Comparison of ENCODE assay signal across 9 cellular contexts in the genomic region with DNA sequence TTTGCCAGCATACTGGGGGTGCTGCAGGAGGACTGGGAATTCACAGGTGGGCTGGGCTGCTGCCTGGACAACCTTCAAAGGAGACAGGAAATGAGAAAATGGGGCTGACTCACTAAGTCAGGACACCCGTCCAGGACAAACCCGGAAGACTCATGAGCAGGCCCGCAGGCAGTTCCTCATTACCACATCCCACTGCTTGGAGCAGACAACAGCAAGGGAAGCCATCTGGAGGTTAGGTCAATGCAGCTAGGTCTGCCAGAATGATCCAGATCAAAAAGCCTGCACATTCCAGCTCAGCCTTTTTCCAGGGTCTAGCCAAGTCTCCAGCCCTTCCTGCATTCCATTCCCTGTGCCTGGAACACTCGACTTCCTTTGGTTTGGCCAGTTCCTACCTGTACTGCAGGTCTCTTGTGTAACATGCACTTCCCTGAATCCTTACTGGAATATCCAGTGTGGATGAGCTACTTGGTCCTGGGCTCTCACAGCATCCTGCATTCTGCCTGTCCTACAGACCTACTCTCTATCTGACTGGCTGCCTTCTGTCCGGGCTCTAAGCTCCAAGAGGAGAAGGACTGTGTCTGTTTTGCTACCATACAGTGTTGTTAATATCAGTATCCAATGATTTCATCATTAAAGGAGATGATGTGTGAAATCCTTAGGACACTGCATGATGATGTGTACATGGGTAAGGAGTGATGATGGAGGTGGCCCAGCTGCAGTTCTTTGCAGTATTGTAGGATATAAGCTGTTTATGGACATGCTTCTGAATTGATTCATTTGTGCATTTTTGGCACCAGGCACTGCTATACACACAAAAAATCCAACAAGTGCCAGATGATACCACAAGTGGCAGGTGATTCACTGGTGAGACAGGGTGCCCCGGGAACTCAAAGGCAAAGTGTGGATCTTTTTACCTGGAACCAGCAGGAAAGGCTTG.
DNase-seq lines count a peak whose midpoint lies in the region; ATAC-seq, FAIRE-seq and TF ChIP-seq lines count a peak whose summit lies in the region.
"Had no signal": no experiment of that assay in that cellular context is flagged by ENCODE, and none has a peak within 500 bp of the region (broad histone marks: within the 10 kb centered on the region; RNA-seq: fewer than 3 reads in every experiment).

No MANE protein-coding gene starts in this region.

- DNase-seq in H54 (ENCODE audit: insufficient read length, low spot score) (peak; percentile 38), RPMI7951 (ENCODE audit: low read depth) (peak; percentile 100), fibroblast of lung (ENCODE audit: low read depth in 2 of 2) (peak; percentile 68 to 99), sciatic nerve (ENCODE audit: low spot score) (no peak), UCSD-AML1 (lab: John Stamatoyannopoulos, UW; ENCODE audit: unreplicated experiment) (no peak), DMS 273 treated with DMSO at 0.1 percent for 48 hours (lab: John Stamatoyannopoulos, UW) (no peak)
- DNase-seq: activated T-cell treated with anti-CD3 and anti-CD28 coated beads for 4 hours, GOT3 had no signal

- no peak overlapping the region for H2AFZ ChIP-seq in fibroblast of lung (ENCODE audit: low read length)

- H3K4me1 ChIP-seq in fibroblast of lung (ENCODE audit: control insufficient read depth, extremely low read depth, insufficient read depth, low read length), result no peaks in the 10 kb centered on the region

- H3K9ac ChIP-seq in fibroblast of lung (ENCODE audit: insufficient read depth, low read length), result no peak overlapping the region

- TF ChIP-seq POLR2A in H54 (IDR thresholded peaks at IDR 0.05; ENCODE audit: low read depth, low read length), result no peak

- peak overlapping the region; percentile 31 for H3K27ac ChIP-seq in fibroblast of lung (ENCODE audit: insufficient read depth, low read length)

- no peak for TF ChIP-seq CTCF in fibroblast of lung (conservative IDR thresholded peaks at IDR 0.05 in 1 of 2, IDR thresholded peaks at IDR 0.05 in 1 of 2; ENCODE audit: low read depth in 1 of 2, low read length in 2 of 2)

- ATAC-seq in sciatic nerve (peak; percentile 63), GM21723 (IDR thresholded peaks at IDR 0.05; ENCODE audit: unreplicated experiment) (no peak)

- no peaks in the 10 kb centered on the region for H3K79me2 ChIP-seq in fibroblast of lung (ENCODE audit: control insufficient read depth, insufficient read depth, low read length)

- H4K20me1 ChIP-seq in fibroblast of lung (ENCODE audit: control insufficient read depth, extremely low read depth, insufficient read depth, low read length), result no peaks in the 10 kb centered on the region

- intact Hi-C loops in sciatic nerve (cut with DNase I), result no loop called here

- FAIRE-seq in H54 (lab: Jason Lieb, UNC), result no peak

- no peaks in the 10 kb centered on the region for H3K36me3 ChIP-seq in fibroblast of lung (ENCODE audit: control insufficient read depth, insufficient read depth, low read length)

- H3K4me3 ChIP-seq in fibroblast of lung (replicated peaks in 1 of 4; ENCODE audit: control extremely low read depth in 1 of 4, insufficient read depth in 1 of 4, low read depth in 3 of 4, low read length in 4 of 4), result no peak overlapping the region

- H3K4me2 ChIP-seq in fibroblast of lung (ENCODE audit: extremely low read depth, insufficient read depth, low read length), result peak overlapping the region; percentile 33

- no peaks in the 10 kb centered on the region for H3K9me3 ChIP-seq in fibroblast of lung (ENCODE audit: control insufficient read depth, insufficient read depth, low read depth, low read length)

- no peaks in the 10 kb centered on the region for H3K27me3 ChIP-seq in fibroblast of lung (ENCODE audit: control insufficient read depth, insufficient read depth, low read length)

Comparison
In these comparisons a context has a peak if more than half of its experiments do, and no peak if none do; other contexts are left out.
1. DNase-seq: peak in H54 (single experiment), RPMI7951 (single experiment) and fibroblast of lung (2 of 2); none in sciatic nerve (single experiment), UCSD-AML1 (single experiment) and DMS 273 treated with DMSO at 0.1 percent for 48 hours (single experiment).